In genomic region chr18:14458009-14458945, GRCh38 we compare ENCODE assay signal across 8 cellular contexts.
DNase-seq lines count a peak whose midpoint lies in the region; ATAC-seq and TF ChIP-seq lines count a peak whose summit lies in the region.
"Not testable (repeated sequence)": the region's sequence is repeated elsewhere in the genome, so short reads cannot be mapped to it uniquely, and the experiment has no call there.

No MANE protein-coding gene starts in this region.

- in situ Hi-C loops in astrocyte of the spinal cord (cut with HindIII; ENCODE audit: low sequenced_read_pairs): not testable (repeated sequence)

- ATAC-seq in right cardiac atrium: not testable (repeated sequence)

- peak; percentile 57 to 76 (median 68) for DNase-seq in Peyer's patch
- DNase-seq in activated CD8-positive, alpha-beta memory T cell treated with anti-CD3 and anti-CD28 coated beads for 48 hours (ENCODE audit: low read depth in 2 of 3, low spot score in 2 of 3): peak; percentile 31 to 45 (median 42)
- peak; percentile 0 for DNase-seq in astrocyte of the spinal cord (ENCODE audit: low read depth, low spot score)
- DNase-seq in right cardiac atrium: peak; percentile 58 to 85 (median 85)
- DNase-seq in prostate gland (ENCODE audit: low spot score): peak; percentile 63
- DNase-seq in stimulated activated CD8-positive, alpha-beta memory T cell treated with anti-CD3 and anti-CD28 coated beads, Interleukin-15, amount 100 ng/mL, for 48 hours (ENCODE audit: low read depth in 2 of 2): peak; percentile 49 to 68

- H3K4me3 ChIP-seq in Peyer's patch (peak overlapping the region; percentile 20 to 53 (median 30)), astrocyte of the spinal cord (ENCODE audit: low read depth, low read length) (peak overlapping the region; percentile 25), right cardiac atrium (ENCODE audit: low read length) (peak overlapping the region; percentile 29), prostate gland (peak overlapping the region; percentile 20 to 24)

- H3K9me3 ChIP-seq in Peyer's patch; right cardiac atrium (ENCODE audit: control insufficient read depth, low read length); prostate gland: not testable (repeated sequence)

- not testable (repeated sequence) for H3K36me3 ChIP-seq in Peyer's patch, prostate gland

- H3K27ac ChIP-seq in 22Rv1: peak overlapping the region; percentile 62
- not testable (repeated sequence) for H3K27ac ChIP-seq in Peyer's patch; right cardiac atrium (ENCODE audit: low read length); prostate gland

- H3K4me1 ChIP-seq in Peyer's patch; right cardiac atrium (ENCODE audit: control insufficient read depth, insufficient read depth, low read length); prostate gland (replicated peaks): not testable (repeated sequence)

- intact Hi-C loops in right cardiac atrium (cut with DNase I); prostate gland (cut with DNase I): not testable (repeated sequence)

- WGBS in right cardiac atrium: 11% methylated on average over 56 of the region's 62 CpGs
- WGBS in prostate gland: 48% methylated on average over 36 of the region's 62 CpGs

- H3K27me3 ChIP-seq in Peyer's patch; right cardiac atrium (ENCODE audit: control insufficient read depth, insufficient read depth); prostate gland (replicated peaks; ENCODE audit: insufficient read depth): not testable (repeated sequence)

- not testable (repeated sequence) for TF ChIP-seq CTCF in 22Rv1 (IDR thresholded peaks at IDR 0.05)
- TF ChIP-seq CTCF in GM12873 (IDR thresholded peaks at IDR 0.05; ENCODE audit: insufficient read depth, low read depth, low read length, missing control alignments): peak; percentile 35
- TF ChIP-seq CTCF in Peyer's patch (IDR thresholded peaks at IDR 0.05): peak in 4 of 6 experiments; percentile 19 to 64 (median 58)
- TF ChIP-seq CTCF in astrocyte of the spinal cord (IDR thresholded peaks at IDR 0.05; ENCODE audit: low read depth, low read length): peak; percentile 40
- peak in 3 of 4 experiments; percentile 40 to 51 (median 42) for TF ChIP-seq CTCF in prostate gland (IDR thresholded peaks at IDR 0.05)

- TF ChIP-seq POLR2A in Peyer's patch (IDR thresholded peaks at IDR 0.05); prostate gland (IDR thresholded peaks at IDR 0.05): not testable (repeated sequence)

Comparison
In these comparisons a context has a peak if more than half of its experiments do, and no peak if none do; other contexts are left out.
1. DNase-seq: peak in every context shown above with its lines; median percentile 85 in right cardiac atrium; 68 in Peyer's patch; 63 in prostate gland; 58 in stimulated activated CD8-positive, alpha-beta memory T cell treated with anti-CD3 and anti-CD28 coated beads, Interleukin-15, amount 100 ng/mL, for 48 hours; 42 in activated CD8-positive, alpha-beta memory T cell treated with anti-CD3 and anti-CD28 coated beads for 48 hours; 0 in astrocyte of the spinal cord.